In the genomic region with DNA sequence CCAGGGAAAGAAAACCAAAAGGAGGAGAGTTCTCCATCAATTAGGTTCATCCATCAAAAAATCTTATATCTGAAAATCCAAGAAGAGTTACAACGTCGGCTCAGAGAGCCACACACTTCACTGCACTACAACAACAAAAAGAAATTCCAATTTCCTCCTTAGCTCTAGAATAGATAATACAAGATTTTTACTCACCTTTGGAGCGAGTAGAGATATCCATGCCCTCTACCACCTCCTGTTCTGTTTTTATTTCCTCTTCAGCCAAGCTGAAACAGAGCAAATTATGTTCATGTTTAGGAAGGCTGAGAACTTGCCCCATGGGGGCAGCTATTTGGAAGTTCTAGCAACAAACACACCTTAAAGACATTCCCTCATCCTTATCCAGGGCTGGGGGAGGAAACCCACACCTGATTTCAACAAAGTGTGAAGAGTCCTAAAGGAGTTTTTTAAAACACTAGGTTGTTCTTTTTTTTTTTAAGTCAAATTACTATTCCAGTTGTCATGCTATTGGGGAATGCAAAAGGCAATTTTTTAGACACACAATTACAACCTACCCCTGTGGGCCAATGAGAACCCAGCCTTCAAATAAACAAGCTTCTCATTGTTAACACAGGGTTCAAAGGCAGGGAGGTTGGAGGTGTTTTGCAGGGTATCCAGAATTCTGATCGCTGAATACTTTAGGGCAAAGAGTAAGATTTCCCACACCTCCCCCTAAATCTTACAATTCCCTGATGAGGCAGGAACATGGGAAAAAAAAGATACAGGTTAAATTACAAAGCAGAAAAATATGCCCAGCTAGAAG, we compare ENCODE assay signal across 9 cellular contexts. TPM values are rescaled to one million over a fixed set of nuclear protein-coding genes. Genes with fewer than 3 reads are reported as not detected.
DNase-seq lines count a peak whose midpoint lies in the region; ATAC-seq and TF ChIP-seq lines count a peak whose summit lies in the region.
"Had no signal": no experiment of that assay in that cellular context is flagged by ENCODE, and none has a peak within 500 bp of the region (broad histone marks: within the 10 kb centered on the region; RNA-seq: fewer than 3 reads in every experiment).

No MANE protein-coding gene starts in this region.

- peaks cover 34 to 50% (median 40%) of the 10 kb centered on the region in 3 experiments for H3K36me3 Mint-ChIP-seq in H9 (ENCODE audit: insufficient read depth in 1 of 3, low read depth in 3 of 3)
- H3K36me3 Mint-ChIP-seq in activated T-helper 2 cell treated with anti-CD3 and anti-CD28 coated beads, Interferon-gamma antibody, Interleukin-2, Interleukin-4, amounts not matched to agents 10 μg/mL and 5 μg/mL and 100 μg/mL, durations not matched to agents 14 hours and 24 hours and 36 hours (ENCODE audit: low read depth), result peaks cover 59% of the 10 kb centered on the region

- H3K9me3 ChIP-seq in H9 (ENCODE audit: control insufficient read depth, low read depth, low read length) (no peaks in the 10 kb centered on the region), adipocyte (ENCODE audit: control insufficient read depth, low read length) (no peaks in the 10 kb centered on the region), gastrocnemius medialis (no peaks in the 10 kb centered on the region)

- no peak overlapping the region for H3K23ac ChIP-seq in H9 (ENCODE audit: insufficient read length, low read depth, low read length)

- no peak overlapping the region for H2BK15ac ChIP-seq in H9 (ENCODE audit: low read depth, low read length)

- H3K36me3 ChIP-seq in adipocyte (ENCODE audit: control insufficient read depth, insufficient read depth, low read length, severe bottlenecking) (peaks cover 7% of the 10 kb centered on the region), gastrocnemius medialis (peaks cover 0 to 7% of the 10 kb centered on the region in 2 donors)

- intact Hi-C loops in gastrocnemius medialis (cut with DNase I; ENCODE audit: low total_unique reads), result no loop called here
- intact Hi-C loops in activated T-helper 2 cell treated with anti-CD3 and anti-CD28 coated beads, Interferon-gamma antibody, Interleukin-2, Interleukin-4, amounts not matched to agents 10 μg/mL and 5 μg/mL and 100 μg/mL, durations not matched to agents 14 hours and 24 hours and 36 hours (cut with micrococcal nuclease), result no loop called here

- no peak for TF ChIP-seq POLR2A in gastrocnemius medialis (IDR thresholded peaks at IDR 0.05)

- DNase-seq in H9 (no peak), adipocyte (ENCODE audit: low read depth) (no peak), iris pigment epithelial cell (ENCODE audit: low read depth) (peak; percentile 45), gastrocnemius medialis (no peak)
- no peak for DNase-seq in activated T-helper 2 cell treated with anti-CD3 and anti-CD28 coated beads, Interferon-gamma antibody, Interleukin-2, Interleukin-4, amounts not matched to agents 10 μg/mL and 5 μg/mL and 100 μg/mL, durations not matched to agents 14 hours and 24 hours and 36 hours (ENCODE audit: low spot score)
- DNase-seq: activated naive CD4-positive, alpha-beta T cell treated with anti-CD3 and anti-CD28 coated beads for 36 hours had no signal

- H3K79me2 ChIP-seq in H9 (ENCODE audit: insufficient read depth, low read length), result peaks cover 80% of the 10 kb centered on the region; the same call in 1 of the 2 replicates

- H3K18ac ChIP-seq in H9 (ENCODE audit: insufficient read length, low read depth, low read length), result no peak overlapping the region

- H3K27me3 ChIP-seq in H9 (ENCODE audit: insufficient read depth, low read length), result no peaks in the 10 kb centered on the region
- H3K27me3 ChIP-seq in adipocyte (replicated peaks; ENCODE audit: control insufficient read depth, insufficient read depth, low read length), result no peaks in the 10 kb centered on the region
- H3K27me3 ChIP-seq in gastrocnemius medialis, result no peaks in the 10 kb centered on the region

- H3K27ac ChIP-seq in H9 (ENCODE audit: insufficient read length, low read depth, low read length), result peak overlapping the region; percentile 24
- H3K27ac ChIP-seq in gastrocnemius medialis, result peak overlapping the region; percentile 96 to 100 (median 97)

- no peak overlapping the region for H2BK20ac ChIP-seq in H9 (ENCODE audit: low read depth, low read length, poor library complexity, severe bottlenecking)

- H3K27ac Mint-ChIP-seq in H9, result no peak overlapping the region; a peak in 5 of 7 replicates
- no peak overlapping the region for H3K27ac Mint-ChIP-seq in activated T-helper 2 cell treated with anti-CD3 and anti-CD28 coated beads, Interferon-gamma antibody, Interleukin-2, Interleukin-4, amounts not matched to agents 10 μg/mL and 5 μg/mL and 100 μg/mL, durations not matched to agents 14 hours and 24 hours and 36 hours
- H3K27ac Mint-ChIP-seq: activated naive CD4-positive, alpha-beta T cell treated with anti-CD3 and anti-CD28 coated beads for 36 hours had no signal

- H3T11ph ChIP-seq in H9 (ENCODE audit: low read length), result no peak overlapping the region

- TF ChIP-seq CTCF in H9 (conservative IDR thresholded peaks at IDR 0.05), result no peak
- TF ChIP-seq CTCF in gastrocnemius medialis (IDR thresholded peaks at IDR 0.05 in 4 of 5, conservative IDR thresholded peaks at IDR 0.05 in 1 of 5), result no peak

- H2AK5ac ChIP-seq in H9 (ENCODE audit: insufficient read length, low read length), result no peak overlapping the region

- H3K79me1 ChIP-seq in H9 (ENCODE audit: insufficient read depth, low read depth, low read length, poor library complexity, severe bottlenecking), result peaks cover 8% of the 10 kb centered on the region

- no peaks in the 10 kb centered on the region for H3K23me2 ChIP-seq in H9 (ENCODE audit: insufficient read length, low read depth, low read length, poor library complexity, severe bottlenecking)

- H2BK12ac ChIP-seq in H9 (ENCODE audit: insufficient read length, low read depth, low read length), result peak overlapping the region; percentile 71

- H2BK5ac ChIP-seq in H9 (ENCODE audit: insufficient read length, low read length), result peak overlapping the region; percentile 75

- H3K9me3 Mint-ChIP-seq in H9, result no peaks in the 10 kb centered on the region
- no peaks in the 10 kb centered on the region for H3K9me3 Mint-ChIP-seq in activated T-helper 2 cell treated with anti-CD3 and anti-CD28 coated beads, Interferon-gamma antibody, Interleukin-2, Interleukin-4, amounts not matched to agents 10 μg/mL and 5 μg/mL and 100 μg/mL, durations not matched to agents 14 hours and 24 hours and 36 hours
- H3K9me3 Mint-ChIP-seq: activated naive CD4-positive, alpha-beta T cell treated with anti-CD3 and anti-CD28 coated beads for 36 hours had no signal

- H3K4me1 ChIP-seq in H9 (ENCODE audit: insufficient read depth, low read length) (peaks cover 39% of the 10 kb centered on the region), adipocyte (ENCODE audit: control insufficient read depth, insufficient read depth, low read length) (peaks cover 53% of the 10 kb centered on the region), gastrocnemius medialis (peaks cover 68 to 71% of the 10 kb centered on the region in 2 donors)

- H3K27me3 Mint-ChIP-seq in H9 (ENCODE audit: low read depth), result no peaks in the 10 kb centered on the region
- H3K27me3 Mint-ChIP-seq in activated T-helper 2 cell treated with anti-CD3 and anti-CD28 coated beads, Interferon-gamma antibody, Interleukin-2, Interleukin-4, amounts not matched to agents 10 μg/mL and 5 μg/mL and 100 μg/mL, durations not matched to agents 14 hours and 24 hours and 36 hours (ENCODE audit: low read depth), result no peaks in the 10 kb centered on the region

- no peak overlapping the region for H3K14ac ChIP-seq in H9 (ENCODE audit: insufficient read depth, low read length)

- H4K8ac ChIP-seq in H9 (replicated peaks; ENCODE audit: insufficient read length, low read depth, low read length), result no peak overlapping the region

- H4K91ac ChIP-seq in H9 (ENCODE audit: insufficient read length, low read depth, low read length), result peak overlapping the region; percentile 56

- no peak for ATAC-seq in gastrocnemius medialis
- ATAC-seq in GM18870 (IDR thresholded peaks at IDR 0.05; ENCODE audit: unreplicated experiment), result no peak
- no peak for ATAC-seq in GM18502 (IDR thresholded peaks at IDR 0.05; ENCODE audit: poor library complexity, unreplicated experiment)
- no peak for ATAC-seq in GM18861 (IDR thresholded peaks at IDR 0.05; ENCODE audit: unreplicated experiment)

- H3K56ac ChIP-seq in H9 (ENCODE audit: insufficient read length, low read depth, low read length), result no peak overlapping the region

- no peaks in the 10 kb centered on the region for H4K20me1 ChIP-seq in H9 (ENCODE audit: control insufficient read depth, insufficient read depth, insufficient read length)

- H3K4me3 ChIP-seq in adipocyte (ENCODE audit: low read length) (no peak overlapping the region), gastrocnemius medialis (no peak overlapping the region)

- peak overlapping the region; percentile 30 to 61; a peak in 3 of 5 replicates for H3K4me3 Mint-ChIP-seq in H9
- no peak overlapping the region for H3K4me3 Mint-ChIP-seq in activated T-helper 2 cell treated with anti-CD3 and anti-CD28 coated beads, Interferon-gamma antibody, Interleukin-2, Interleukin-4, amounts not matched to agents 10 μg/mL and 5 μg/mL and 100 μg/mL, durations not matched to agents 14 hours and 24 hours and 36 hours (ENCODE audit: low read depth)
- H3K4me3 Mint-ChIP-seq: activated naive CD4-positive, alpha-beta T cell treated with anti-CD3 and anti-CD28 coated beads for 36 hours had no signal

- no peak overlapping the region for H3K4me2 ChIP-seq in H9 (ENCODE audit: insufficient read depth, insufficient read length, low read length)

- peaks cover 8 to 15% of the 10 kb centered on the region in 2 experiments for H3K4me1 Mint-ChIP-seq in H9
- peaks cover 19% of the 10 kb centered on the region for H3K4me1 Mint-ChIP-seq in activated T-helper 2 cell treated with anti-CD3 and anti-CD28 coated beads, Interferon-gamma antibody, Interleukin-2, Interleukin-4, amounts not matched to agents 10 μg/mL and 5 μg/mL and 100 μg/mL, durations not matched to agents 14 hours and 24 hours and 36 hours (ENCODE audit: low read depth)

- H3K4ac ChIP-seq in H9 (ENCODE audit: low read depth, low read length), result no peak overlapping the region

- WGBS in H9 (ENCODE audit: extremely low coverage, insufficient read length, low lambda C conversion rate), result no CpG with 5 or more reads among the region's 4 CpGs

- no peak overlapping the region for H3K9ac ChIP-seq in H9 (ENCODE audit: extremely low read depth, insufficient read length, low read length)
- peak overlapping the region; percentile 90 for H3K9ac ChIP-seq in adipocyte (ENCODE audit: low read length)

- no peak overlapping the region for H2BK120ac ChIP-seq in H9 (ENCODE audit: low read depth, low read length, poor library complexity, severe bottlenecking)

- no peak overlapping the region for H4K5ac ChIP-seq in H9 (ENCODE audit: insufficient read length, low read depth, low read length)

- in situ Hi-C loops in gastrocnemius medialis (cut with MboI; ENCODE audit: low sequenced_read_pairs in 4 of 4), result no loop called here

- no peak overlapping the region for H2AFZ ChIP-seq in H9 (ENCODE audit: low read length)

RNA-seq across cellular contexts. Expression of a gene that starts 8.6 kb away (rescaled TPM):
- total RNA-seq in H9 (2021), result 158 and 162 TPM in 2 replicates
- total RNA-seq in gastrocnemius medialis, result 10 to 100 TPM; 15.1 to 32.2 (median 19.7) TPM
- 45.7 and 46.7 TPM in 2 replicates for total RNA-seq in activated T-helper 2 cell treated with anti-CD3 and anti-CD28 coated beads, Interferon-gamma antibody, Interleukin-2, Interleukin-4, amounts not matched to agents 10 μg/mL and 5 μg/mL and 100 μg/mL, durations not matched to agents 14 hours and 24 hours and 36 hours
